In the genomic region with DNA sequence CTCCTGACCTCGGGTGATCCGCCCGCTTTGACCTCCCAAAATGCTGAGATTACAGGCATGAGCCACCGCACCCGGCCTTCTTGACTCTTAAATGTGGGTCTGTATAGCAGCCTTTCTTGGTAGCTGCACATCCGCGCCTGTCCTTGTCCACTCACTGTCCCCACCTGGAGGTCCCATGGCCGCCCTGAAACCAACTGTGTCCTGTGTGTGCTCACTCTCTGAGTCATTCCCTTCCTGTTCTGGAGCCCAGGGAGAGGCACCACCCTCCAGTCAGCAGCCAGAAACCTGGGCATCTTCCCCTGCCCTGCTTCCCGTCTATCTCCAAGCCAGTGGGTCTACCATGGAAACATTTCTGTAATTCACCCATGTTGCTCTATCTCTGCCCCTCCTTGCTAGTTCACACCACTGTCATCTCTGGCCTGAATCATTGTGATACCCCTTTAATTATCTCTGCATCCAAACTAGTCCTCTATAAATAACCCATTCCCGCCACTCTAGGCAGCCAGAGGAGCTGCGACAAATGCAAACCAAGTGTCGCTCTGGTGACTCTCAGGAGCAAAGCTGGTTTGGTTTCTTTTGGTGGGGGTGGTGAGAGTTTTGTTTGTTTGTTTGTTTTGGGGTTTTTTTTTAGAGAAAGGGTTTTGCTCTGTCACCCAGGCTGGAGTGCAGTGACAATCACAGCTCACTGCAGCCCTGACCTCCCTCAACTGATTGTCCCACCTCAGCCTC, we compare ENCODE assay signal across 1 cellular context.
TF ChIP-seq lines count a peak whose summit lies in the region.

No MANE protein-coding gene starts in this region.

TF ChIP-seq in IMR-90, 13 proteins besides CTCF, POLR2A, EP300 and RAD21:
- no peak for TF ChIP-seq SMC3 (IDR thresholded peaks at IDR 0.05; ENCODE audit: low read depth, low read length)
- TF ChIP-seq RFX5 (IDR thresholded peaks at IDR 0.05; ENCODE audit: low read depth, low read length): no peak
- TF ChIP-seq BHLHE40 (IDR thresholded peaks at IDR 0.05; ENCODE audit: low read depth, low read length): no peak
- TF ChIP-seq FOS (IDR thresholded peaks at IDR 0.05; ENCODE audit: low read depth, low read length): no peak
- TF ChIP-seq MAZ (IDR thresholded peaks at IDR 0.05; ENCODE audit: borderline replicate concordance, low read depth, low read length): no peak
- TF ChIP-seq, protein P1, sequence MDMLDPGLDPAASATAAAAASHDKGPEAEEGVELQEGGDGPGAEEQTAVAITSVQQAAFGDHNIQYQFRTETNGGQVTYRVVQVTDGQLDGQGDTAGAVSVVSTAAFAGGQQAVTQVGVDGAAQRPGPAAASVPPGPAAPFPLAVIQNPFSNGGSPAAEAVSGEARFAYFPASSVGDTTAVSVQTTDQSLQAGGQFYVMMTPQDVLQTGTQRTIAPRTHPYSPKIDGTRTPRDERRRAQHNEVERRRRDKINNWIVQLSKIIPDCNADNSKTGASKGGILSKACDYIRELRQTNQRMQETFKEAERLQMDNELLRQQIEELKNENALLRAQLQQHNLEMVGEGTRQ (IDR thresholded peaks at IDR 0.05; ENCODE audit: low read depth, low read length): no peak
